Comparison of ENCODE assay signal across 1 cellular context in the genomic region with DNA sequence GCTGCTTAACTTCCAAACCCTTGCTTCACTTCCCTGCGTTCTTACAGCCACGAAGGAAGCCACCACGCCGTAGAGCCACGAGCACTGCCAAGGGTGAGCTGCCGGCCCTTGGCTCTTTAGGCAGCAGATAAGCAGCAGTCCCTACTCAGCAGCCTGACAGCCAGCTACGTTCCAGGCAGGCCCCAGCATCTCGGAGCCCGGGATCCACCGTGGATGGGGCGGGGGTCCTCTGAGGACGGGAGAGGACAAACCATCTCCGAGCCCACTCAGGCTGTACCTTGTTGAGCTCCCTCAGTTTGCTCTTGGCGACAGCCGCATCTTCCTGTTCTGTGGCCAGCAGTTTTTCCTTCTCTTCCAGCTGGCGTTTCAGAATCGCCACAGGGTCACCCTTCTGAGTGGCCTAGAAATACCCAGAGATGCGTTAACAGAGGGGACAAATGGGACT.
TF ChIP-seq lines count a peak whose summit lies in the region.

No MANE protein-coding gene starts in this region.

TF ChIP-seq in HepG2, 621 proteins besides CTCF, POLR2A, EP300 and RAD21 (continued from another document):
- TF ChIP-seq, protein P1, sequence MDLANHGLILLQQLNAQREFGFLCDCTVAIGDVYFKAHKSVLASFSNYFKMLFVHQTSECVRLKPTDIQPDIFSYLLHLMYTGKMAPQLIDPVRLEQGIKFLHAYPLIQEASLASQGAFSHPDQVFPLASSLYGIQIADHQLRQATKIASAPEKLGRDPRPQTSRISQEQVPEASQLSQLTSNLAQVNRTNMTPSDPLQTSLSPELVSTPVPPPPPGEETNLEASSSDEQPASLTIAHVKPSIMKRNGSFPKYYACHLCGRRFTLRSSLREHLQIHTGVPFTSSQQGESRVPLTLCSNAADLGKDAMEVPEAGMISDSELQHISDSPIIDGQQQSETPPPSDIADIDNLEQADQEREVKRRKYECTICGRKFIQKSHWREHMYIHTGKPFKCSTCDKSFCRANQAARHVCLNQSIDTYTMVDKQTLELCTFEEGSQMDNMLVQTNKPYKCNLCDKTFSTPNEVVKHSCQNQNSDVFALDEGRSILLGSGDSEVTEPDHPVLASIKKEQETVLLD (CRISPR knock-in tag; IDR thresholded peaks at IDR 0.05; ENCODE audit: low read depth), result no peak
- TF ChIP-seq MATR3 (CRISPR knock-in tag; IDR thresholded peaks at IDR 0.05) (no peak), SOX5 (CRISPR knock-in tag; IDR thresholded peaks at IDR 0.05; ENCODE audit: borderline replicate concordance) (no peak), PCBP1 (IDR thresholded peaks at IDR 0.05; ENCODE audit: borderline replicate concordance, low read depth, low read length) (no peak), FOXK1 (CRISPR knock-in tag; IDR thresholded peaks at IDR 0.05; ENCODE audit: borderline replicate concordance, low read depth) (no peak), PAX8 (CRISPR knock-in tag; IDR thresholded peaks at IDR 0.05; ENCODE audit: borderline replicate concordance) (no peak), CHD4 (IDR thresholded peaks at IDR 0.05; ENCODE audit: borderline replicate concordance, low read length) (no peak), CHD2 (IDR thresholded peaks at IDR 0.05; ENCODE audit: low read depth, low read length) (no peak), NFE2L1 (CRISPR knock-in tag; IDR thresholded peaks at IDR 0.05; ENCODE audit: borderline replicate concordance) (no peak), THAP11 (CRISPR knock-in tag; IDR thresholded peaks at IDR 0.05) (no peak), ZFP41 (CRISPR knock-in tag; IDR thresholded peaks at IDR 0.05; ENCODE audit: borderline replicate concordance) (no peak), TOE1 (CRISPR knock-in tag; IDR thresholded peaks at IDR 0.05) (no peak), ZNF24 (IDR thresholded peaks at IDR 0.05) (no peak), ZNF75D (CRISPR knock-in tag; IDR thresholded peaks at IDR 0.05; ENCODE audit: borderline replicate concordance) (0 out of 2 replicates have a peak, but pooled peaks have one; percentile 59), ZNF790 (CRISPR knock-in tag; IDR thresholded peaks at IDR 0.05; ENCODE audit: borderline replicate concordance) (no peak), MIER3 (CRISPR knock-in tag; IDR thresholded peaks at IDR 0.05; ENCODE audit: borderline replicate concordance) (no peak), ZNF160 (CRISPR knock-in tag; IDR thresholded peaks at IDR 0.05) (0 out of 2 replicates have a peak, but pooled peaks have one; percentile 28), RBM22 (optimal IDR thresholded peaks at IDR 0.05; ENCODE audit: low read length) (peak; percentile 84), SOX13 (IDR thresholded peaks at IDR 0.05) (no peak), SOX13 (CRISPR knock-in tag; conservative IDR thresholded peaks at IDR 0.05 in 1 of 2, IDR thresholded peaks at IDR 0.05 in 1 of 2) (no peak), NONO (IDR thresholded peaks at IDR 0.05) (no peak), NONO (CRISPR knock-in tag; conservative IDR thresholded peaks at IDR 0.05) (no peak)
- TF ChIP-seq, protein P2, sequence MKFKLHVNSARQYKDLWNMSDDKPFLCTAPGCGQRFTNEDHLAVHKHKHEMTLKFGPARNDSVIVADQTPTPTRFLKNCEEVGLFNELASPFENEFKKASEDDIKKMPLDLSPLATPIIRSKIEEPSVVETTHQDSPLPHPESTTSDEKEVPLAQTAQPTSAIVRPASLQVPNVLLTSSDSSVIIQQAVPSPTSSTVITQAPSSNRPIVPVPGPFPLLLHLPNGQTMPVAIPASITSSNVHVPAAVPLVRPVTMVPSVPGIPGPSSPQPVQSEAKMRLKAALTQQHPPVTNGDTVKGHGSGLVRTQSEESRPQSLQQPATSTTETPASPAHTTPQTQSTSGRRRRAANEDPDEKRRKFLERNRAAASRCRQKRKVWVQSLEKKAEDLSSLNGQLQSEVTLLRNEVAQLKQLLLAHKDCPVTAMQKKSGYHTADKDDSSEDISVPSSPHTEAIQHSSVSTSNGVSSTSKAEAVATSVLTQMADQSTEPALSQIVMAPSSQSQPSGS (CRISPR knock-in tag; IDR thresholded peaks at IDR 0.05), result no peak
- TF ChIP-seq, protein P3, sequence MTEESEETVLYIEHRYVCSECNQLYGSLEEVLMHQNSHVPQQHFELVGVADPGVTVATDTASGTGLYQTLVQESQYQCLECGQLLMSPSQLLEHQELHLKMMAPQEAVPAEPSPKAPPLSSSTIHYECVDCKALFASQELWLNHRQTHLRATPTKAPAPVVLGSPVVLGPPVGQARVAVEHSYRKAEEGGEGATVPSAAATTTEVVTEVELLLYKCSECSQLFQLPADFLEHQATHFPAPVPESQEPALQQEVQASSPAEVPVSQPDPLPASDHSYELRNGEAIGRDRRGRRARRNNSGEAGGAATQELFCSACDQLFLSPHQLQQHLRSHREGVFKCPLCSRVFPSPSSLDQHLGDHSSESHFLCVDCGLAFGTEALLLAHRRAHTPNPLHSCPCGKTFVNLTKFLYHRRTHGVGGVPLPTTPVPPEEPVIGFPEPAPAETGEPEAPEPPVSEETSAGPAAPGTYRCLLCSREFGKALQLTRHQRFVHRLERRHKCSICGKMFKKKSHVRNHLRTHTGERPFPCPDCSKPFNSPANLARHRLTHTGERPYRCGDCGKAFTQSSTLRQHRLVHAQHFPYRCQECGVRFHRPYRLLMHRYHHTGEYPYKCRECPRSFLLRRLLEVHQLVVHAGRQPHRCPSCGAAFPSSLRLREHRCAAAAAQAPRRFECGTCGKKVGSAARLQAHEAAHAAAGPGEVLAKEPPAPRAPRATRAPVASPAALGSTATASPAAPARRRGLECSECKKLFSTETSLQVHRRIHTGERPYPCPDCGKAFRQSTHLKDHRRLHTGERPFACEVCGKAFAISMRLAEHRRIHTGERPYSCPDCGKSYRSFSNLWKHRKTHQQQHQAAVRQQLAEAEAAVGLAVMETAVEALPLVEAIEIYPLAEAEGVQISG (CRISPR knock-in tag; IDR thresholded peaks at IDR 0.05), result 0 out of 2 replicates have a peak, but pooled peaks have one; percentile 9
- TF ChIP-seq, protein P4, sequence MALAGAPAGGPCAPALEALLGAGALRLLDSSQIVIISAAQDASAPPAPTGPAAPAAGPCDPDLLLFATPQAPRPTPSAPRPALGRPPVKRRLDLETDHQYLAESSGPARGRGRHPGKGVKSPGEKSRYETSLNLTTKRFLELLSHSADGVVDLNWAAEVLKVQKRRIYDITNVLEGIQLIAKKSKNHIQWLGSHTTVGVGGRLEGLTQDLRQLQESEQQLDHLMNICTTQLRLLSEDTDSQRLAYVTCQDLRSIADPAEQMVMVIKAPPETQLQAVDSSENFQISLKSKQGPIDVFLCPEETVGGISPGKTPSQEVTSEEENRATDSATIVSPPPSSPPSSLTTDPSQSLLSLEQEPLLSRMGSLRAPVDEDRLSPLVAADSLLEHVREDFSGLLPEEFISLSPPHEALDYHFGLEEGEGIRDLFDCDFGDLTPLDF (CRISPR knock-in tag; IDR thresholded peaks at IDR 0.05), result no peak
- TF ChIP-seq, protein P5, sequence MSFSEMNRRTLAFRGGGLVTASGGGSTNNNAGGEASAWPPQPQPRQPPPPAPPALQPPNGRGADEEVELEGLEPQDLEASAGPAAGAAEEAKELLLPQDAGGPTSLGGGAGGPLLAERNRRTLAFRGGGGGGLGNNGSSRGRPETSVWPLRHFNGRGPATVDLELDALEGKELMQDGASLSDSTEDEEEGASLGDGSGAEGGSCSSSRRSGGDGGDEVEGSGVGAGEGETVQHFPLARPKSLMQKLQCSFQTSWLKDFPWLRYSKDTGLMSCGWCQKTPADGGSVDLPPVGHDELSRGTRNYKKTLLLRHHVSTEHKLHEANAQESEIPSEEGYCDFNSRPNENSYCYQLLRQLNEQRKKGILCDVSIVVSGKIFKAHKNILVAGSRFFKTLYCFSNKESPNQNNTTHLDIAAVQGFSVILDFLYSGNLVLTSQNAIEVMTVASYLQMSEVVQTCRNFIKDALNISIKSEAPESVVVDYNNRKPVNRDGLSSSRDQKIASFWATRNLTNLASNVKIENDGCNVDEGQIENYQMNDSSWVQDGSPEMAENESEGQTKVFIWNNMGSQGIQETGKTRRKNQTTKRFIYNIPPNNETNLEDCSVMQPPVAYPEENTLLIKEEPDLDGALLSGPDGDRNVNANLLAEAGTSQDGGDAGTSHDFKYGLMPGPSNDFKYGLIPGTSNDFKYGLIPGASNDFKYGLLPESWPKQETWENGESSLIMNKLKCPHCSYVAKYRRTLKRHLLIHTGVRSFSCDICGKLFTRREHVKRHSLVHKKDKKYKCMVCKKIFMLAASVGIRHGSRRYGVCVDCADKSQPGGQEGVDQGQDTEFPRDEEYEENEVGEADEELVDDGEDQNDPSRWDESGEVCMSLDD (CRISPR knock-in tag; IDR thresholded peaks at IDR 0.05; ENCODE audit: borderline replicate concordance), result no peak
- TF ChIP-seq, protein P6, sequence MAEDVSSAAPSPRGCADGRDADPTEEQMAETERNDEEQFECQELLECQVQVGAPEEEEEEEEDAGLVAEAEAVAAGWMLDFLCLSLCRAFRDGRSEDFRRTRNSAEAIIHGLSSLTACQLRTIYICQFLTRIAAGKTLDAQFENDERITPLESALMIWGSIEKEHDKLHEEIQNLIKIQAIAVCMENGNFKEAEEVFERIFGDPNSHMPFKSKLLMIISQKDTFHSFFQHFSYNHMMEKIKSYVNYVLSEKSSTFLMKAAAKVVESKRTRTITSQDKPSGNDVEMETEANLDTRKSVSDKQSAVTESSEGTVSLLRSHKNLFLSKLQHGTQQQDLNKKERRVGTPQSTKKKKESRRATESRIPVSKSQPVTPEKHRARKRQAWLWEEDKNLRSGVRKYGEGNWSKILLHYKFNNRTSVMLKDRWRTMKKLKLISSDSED (CRISPR knock-in tag; IDR thresholded peaks at IDR 0.05), result no peak
- TF ChIP-seq, protein P7, sequence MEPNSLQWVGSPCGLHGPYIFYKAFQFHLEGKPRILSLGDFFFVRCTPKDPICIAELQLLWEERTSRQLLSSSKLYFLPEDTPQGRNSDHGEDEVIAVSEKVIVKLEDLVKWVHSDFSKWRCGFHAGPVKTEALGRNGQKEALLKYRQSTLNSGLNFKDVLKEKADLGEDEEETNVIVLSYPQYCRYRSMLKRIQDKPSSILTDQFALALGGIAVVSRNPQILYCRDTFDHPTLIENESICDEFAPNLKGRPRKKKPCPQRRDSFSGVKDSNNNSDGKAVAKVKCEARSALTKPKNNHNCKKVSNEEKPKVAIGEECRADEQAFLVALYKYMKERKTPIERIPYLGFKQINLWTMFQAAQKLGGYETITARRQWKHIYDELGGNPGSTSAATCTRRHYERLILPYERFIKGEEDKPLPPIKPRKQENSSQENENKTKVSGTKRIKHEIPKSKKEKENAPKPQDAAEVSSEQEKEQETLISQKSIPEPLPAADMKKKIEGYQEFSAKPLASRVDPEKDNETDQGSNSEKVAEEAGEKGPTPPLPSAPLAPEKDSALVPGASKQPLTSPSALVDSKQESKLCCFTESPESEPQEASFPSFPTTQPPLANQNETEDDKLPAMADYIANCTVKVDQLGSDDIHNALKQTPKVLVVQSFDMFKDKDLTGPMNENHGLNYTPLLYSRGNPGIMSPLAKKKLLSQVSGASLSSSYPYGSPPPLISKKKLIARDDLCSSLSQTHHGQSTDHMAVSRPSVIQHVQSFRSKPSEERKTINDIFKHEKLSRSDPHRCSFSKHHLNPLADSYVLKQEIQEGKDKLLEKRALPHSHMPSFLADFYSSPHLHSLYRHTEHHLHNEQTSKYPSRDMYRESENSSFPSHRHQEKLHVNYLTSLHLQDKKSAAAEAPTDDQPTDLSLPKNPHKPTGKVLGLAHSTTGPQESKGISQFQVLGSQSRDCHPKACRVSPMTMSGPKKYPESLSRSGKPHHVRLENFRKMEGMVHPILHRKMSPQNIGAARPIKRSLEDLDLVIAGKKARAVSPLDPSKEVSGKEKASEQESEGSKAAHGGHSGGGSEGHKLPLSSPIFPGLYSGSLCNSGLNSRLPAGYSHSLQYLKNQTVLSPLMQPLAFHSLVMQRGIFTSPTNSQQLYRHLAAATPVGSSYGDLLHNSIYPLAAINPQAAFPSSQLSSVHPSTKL (CRISPR knock-in tag; IDR thresholded peaks at IDR 0.05), result no peak
- TF ChIP-seq, protein P8, sequence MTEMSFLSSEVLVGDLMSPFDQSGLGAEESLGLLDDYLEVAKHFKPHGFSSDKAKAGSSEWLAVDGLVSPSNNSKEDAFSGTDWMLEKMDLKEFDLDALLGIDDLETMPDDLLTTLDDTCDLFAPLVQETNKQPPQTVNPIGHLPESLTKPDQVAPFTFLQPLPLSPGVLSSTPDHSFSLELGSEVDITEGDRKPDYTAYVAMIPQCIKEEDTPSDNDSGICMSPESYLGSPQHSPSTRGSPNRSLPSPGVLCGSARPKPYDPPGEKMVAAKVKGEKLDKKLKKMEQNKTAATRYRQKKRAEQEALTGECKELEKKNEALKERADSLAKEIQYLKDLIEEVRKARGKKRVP (CRISPR knock-in tag; IDR thresholded peaks at IDR 0.05), result no peak
- TF ChIP-seq, protein P9, sequence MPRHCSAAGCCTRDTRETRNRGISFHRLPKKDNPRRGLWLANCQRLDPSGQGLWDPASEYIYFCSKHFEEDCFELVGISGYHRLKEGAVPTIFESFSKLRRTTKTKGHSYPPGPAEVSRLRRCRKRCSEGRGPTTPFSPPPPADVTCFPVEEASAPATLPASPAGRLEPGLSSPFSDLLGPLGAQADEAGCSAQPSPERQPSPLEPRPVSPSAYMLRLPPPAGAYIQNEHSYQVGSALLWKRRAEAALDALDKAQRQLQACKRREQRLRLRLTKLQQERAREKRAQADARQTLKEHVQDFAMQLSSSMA (CRISPR knock-in tag; IDR thresholded peaks at IDR 0.05), result peak; percentile 14; the same call in 1 of the 2 replicates
- TF ChIP-seq, protein P10, sequence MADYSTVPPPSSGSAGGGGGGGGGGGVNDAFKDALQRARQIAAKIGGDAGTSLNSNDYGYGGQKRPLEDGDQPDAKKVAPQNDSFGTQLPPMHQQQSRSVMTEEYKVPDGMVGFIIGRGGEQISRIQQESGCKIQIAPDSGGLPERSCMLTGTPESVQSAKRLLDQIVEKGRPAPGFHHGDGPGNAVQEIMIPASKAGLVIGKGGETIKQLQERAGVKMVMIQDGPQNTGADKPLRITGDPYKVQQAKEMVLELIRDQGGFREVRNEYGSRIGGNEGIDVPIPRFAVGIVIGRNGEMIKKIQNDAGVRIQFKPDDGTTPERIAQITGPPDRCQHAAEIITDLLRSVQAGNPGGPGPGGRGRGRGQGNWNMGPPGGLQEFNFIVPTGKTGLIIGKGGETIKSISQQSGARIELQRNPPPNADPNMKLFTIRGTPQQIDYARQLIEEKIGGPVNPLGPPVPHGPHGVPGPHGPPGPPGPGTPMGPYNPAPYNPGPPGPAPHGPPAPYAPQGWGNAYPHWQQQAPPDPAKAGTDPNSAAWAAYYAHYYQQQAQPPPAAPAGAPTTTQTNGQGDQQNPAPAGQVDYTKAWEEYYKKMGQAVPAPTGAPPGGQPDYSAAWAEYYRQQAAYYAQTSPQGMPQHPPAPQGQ (CRISPR knock-in tag; IDR thresholded peaks at IDR 0.05; ENCODE audit: borderline replicate concordance), result no peak
